Comparison of ENCODE assay signal across 8 cellular contexts in genomic region chr9:5438301-5439162, GRCh38. TPM values are rescaled to one million over a fixed set of nuclear protein-coding genes. Genes with fewer than 3 reads are reported as not detected.
DNase-seq lines count a peak whose midpoint lies in the region; ATAC-seq, FAIRE-seq and TF ChIP-seq lines count a peak whose summit lies in the region.

No MANE protein-coding gene starts in this region.

- H2AFZ ChIP-seq in DND-41 (ENCODE audit: low read depth, low read length) = peak overlapping the region; percentile 91

- TF ChIP-seq CTCF in DND-41 (IDR thresholded peaks at IDR 0.05; ENCODE audit: borderline replicate concordance, extremely low read depth, low read length, poor library complexity, severe bottlenecking) (no peak), D721Med (IDR thresholded peaks at IDR 0.05; ENCODE audit: insufficient read depth, missing control alignments) (no peak)

- H3K4me1 Mint-ChIP-seq in IgD-negative memory B cell = peaks cover 18 to 30% (median 28%) of the 10 kb centered on the region in 3 donors
- peaks cover 71% of the 10 kb centered on the region for H3K4me1 Mint-ChIP-seq in activated T-helper 1 cell treated with anti-CD3 and anti-CD28 coated beads, Interleukin-12 subunit alpha, Interleukin-12 subunit beta, Interleukin-2, Interleukin-4 antibody, amounts not matched to agents 30 ng/mL and 10 ng/mL and 1 ng/mL, durations not matched to agents 14 hours and 24 hours and 36 hours (ENCODE audit: low read depth)

- no peaks in the 10 kb centered on the region for H4K20me1 ChIP-seq in DND-41 (ENCODE audit: insufficient read depth, low read length)

- no peak for DNase-seq in DND-41
- DNase-seq in activated T-helper 1 cell treated with anti-CD3 and anti-CD28 coated beads, Interleukin-12 subunit alpha, Interleukin-12 subunit beta, Interleukin-2, Interleukin-4 antibody, amounts not matched to agents 30 ng/mL and 10 ng/mL and 1 ng/mL, durations not matched to agents 14 hours and 24 hours and 36 hours (ENCODE audit: low spot score) = peak; percentile 63
- peak; percentile 89 for DNase-seq in glomerular visceral epithelial cell (ENCODE audit: extremely low spot score)
- no peak for DNase-seq in D721Med (ENCODE audit: insufficient read length, low spot score)
- DNase-seq in NCI-H2196 (lab: John Stamatoyannopoulos, UW; ENCODE audit: unreplicated experiment) = no peak

- H3K27me3 ChIP-seq in DND-41 (ENCODE audit: insufficient read depth, low read length, poor library complexity) = no peaks in the 10 kb centered on the region
- no peaks in the 10 kb centered on the region for H3K27me3 ChIP-seq in skeletal muscle tissue (ENCODE audit: control insufficient read depth in 3 of 3, insufficient read depth in 3 of 3, low read length in 3 of 3)

- H3K36me3 Mint-ChIP-seq in IgD-negative memory B cell = peaks cover 2% of the 10 kb centered on the region
- H3K36me3 Mint-ChIP-seq in activated T-helper 1 cell treated with anti-CD3 and anti-CD28 coated beads, Interleukin-12 subunit alpha, Interleukin-12 subunit beta, Interleukin-2, Interleukin-4 antibody, amounts not matched to agents 30 ng/mL and 10 ng/mL and 1 ng/mL, durations not matched to agents 14 hours and 24 hours and 36 hours (ENCODE audit: low read depth) = peaks cover 32% of the 10 kb centered on the region

- peak overlapping the region; percentile 60 to 71 for H3K4me3 ChIP-seq in DND-41 (ENCODE audit: low read depth in 1 of 2, low read length in 2 of 2)
- H3K4me3 ChIP-seq in skeletal muscle tissue (ENCODE audit: low read length in 3 of 3) = peak overlapping the region; percentile 79 to 93 (median 88)

- H3K4me1 ChIP-seq in DND-41 (ENCODE audit: insufficient read depth, low read length) (peaks cover 26% of the 10 kb centered on the region), skeletal muscle tissue (ENCODE audit: control insufficient read depth in 3 of 3, insufficient read depth in 3 of 3, low read length in 3 of 3) (peaks cover 18 to 33% (median 26%) of the 10 kb centered on the region in 3 donors)

- H3K9me3 ChIP-seq in DND-41 (ENCODE audit: insufficient read depth, low read length, severe bottlenecking) = peaks cover 5% of the 10 kb centered on the region
- no peaks in the 10 kb centered on the region for H3K9me3 ChIP-seq in skeletal muscle tissue (ENCODE audit: control insufficient read depth in 3 of 3, low read length in 3 of 3)

- peak overlapping the region; percentile 91 for H3K4me2 ChIP-seq in DND-41 (ENCODE audit: insufficient read depth, low read length)

- no peaks in the 10 kb centered on the region for H3K27me3 Mint-ChIP-seq in IgD-negative memory B cell
- no peaks in the 10 kb centered on the region for H3K27me3 Mint-ChIP-seq in activated T-helper 1 cell treated with anti-CD3 and anti-CD28 coated beads, Interleukin-12 subunit alpha, Interleukin-12 subunit beta, Interleukin-2, Interleukin-4 antibody, amounts not matched to agents 30 ng/mL and 10 ng/mL and 1 ng/mL, durations not matched to agents 14 hours and 24 hours and 36 hours (ENCODE audit: insufficient read depth)

- peak overlapping the region; percentile 93 to 98 (median 96) for H3K4me3 Mint-ChIP-seq in IgD-negative memory B cell
- peak overlapping the region; percentile 93 for H3K4me3 Mint-ChIP-seq in activated T-helper 1 cell treated with anti-CD3 and anti-CD28 coated beads, Interleukin-12 subunit alpha, Interleukin-12 subunit beta, Interleukin-2, Interleukin-4 antibody, amounts not matched to agents 30 ng/mL and 10 ng/mL and 1 ng/mL, durations not matched to agents 14 hours and 24 hours and 36 hours

- no peak for FAIRE-seq in D721Med (lab: Jason Lieb, UNC)

- H3K27ac ChIP-seq in DND-41 (ENCODE audit: low read length) (peak overlapping the region; percentile 66), skeletal muscle tissue (ENCODE audit: low read depth, low read length) (peak overlapping the region; percentile 91)

- no peaks in the 10 kb centered on the region for H3K9me3 Mint-ChIP-seq in IgD-negative memory B cell
- H3K9me3 Mint-ChIP-seq in activated T-helper 1 cell treated with anti-CD3 and anti-CD28 coated beads, Interleukin-12 subunit alpha, Interleukin-12 subunit beta, Interleukin-2, Interleukin-4 antibody, amounts not matched to agents 30 ng/mL and 10 ng/mL and 1 ng/mL, durations not matched to agents 14 hours and 24 hours and 36 hours = peaks cover 6% of the 10 kb centered on the region

- ATAC-seq in DND-41 (ENCODE audit: insufficient read depth, low read depth) = no peak
- peak; percentile 61 for ATAC-seq in GM21515 (IDR thresholded peaks at IDR 0.05; ENCODE audit: unreplicated experiment)

- intact Hi-C loops in activated T-helper 1 cell treated with anti-CD3 and anti-CD28 coated beads, Interleukin-12 subunit alpha, Interleukin-12 subunit beta, Interleukin-2, Interleukin-4 antibody, amounts not matched to agents 30 ng/mL and 10 ng/mL and 1 ng/mL, durations not matched to agents 14 hours and 24 hours and 36 hours (cut with micrococcal nuclease) = loop anchor here (1.0 to 10.0 kb wide), 9 partner anchors 17 to 1134 kb away; partner anchors contain the start of genes CDC37L1 and GLIS3

- H3K9ac ChIP-seq in DND-41 (ENCODE audit: low read depth, low read length) (peak overlapping the region; percentile 77), skeletal muscle tissue (ENCODE audit: low read depth in 1 of 3, low read length in 3 of 3) (peak overlapping the region; percentile 94 to 97 (median 96))

- peaks cover 17% of the 10 kb centered on the region for H3K36me3 ChIP-seq in DND-41 (ENCODE audit: insufficient read depth, low read length)
- peaks cover 4 to 8% (median 8%) of the 10 kb centered on the region in 3 donors for H3K36me3 ChIP-seq in skeletal muscle tissue (ENCODE audit: control insufficient read depth in 3 of 3, insufficient read depth in 3 of 3, low read length in 3 of 3)

- H3K27ac Mint-ChIP-seq in IgD-negative memory B cell = peak overlapping the region; percentile 96 to 100 (median 99)
- H3K27ac Mint-ChIP-seq in activated T-helper 1 cell treated with anti-CD3 and anti-CD28 coated beads, Interleukin-12 subunit alpha, Interleukin-12 subunit beta, Interleukin-2, Interleukin-4 antibody, amounts not matched to agents 30 ng/mL and 10 ng/mL and 1 ng/mL, durations not matched to agents 14 hours and 24 hours and 36 hours = peak overlapping the region; percentile 93

- H3K79me2 ChIP-seq in DND-41 (ENCODE audit: insufficient read depth, low read length) = peaks cover 8% of the 10 kb centered on the region

RNA-seq across cellular contexts. Expression of gene PLGRKT, which starts 0.8 kb away (rescaled TPM):
- polyA plus RNA-seq in IgD-negative memory B cell = 28.7 TPM
- total RNA-seq in activated T-helper 1 cell treated with anti-CD3 and anti-CD28 coated beads, Interleukin-12 subunit alpha, Interleukin-12 subunit beta, Interleukin-2, Interleukin-4 antibody, amounts not matched to agents 30 ng/mL and 10 ng/mL and 1 ng/mL, durations not matched to agents 14 hours and 24 hours and 36 hours = 43.8 and 44.8 TPM in 2 replicates
- total RNA-seq in skeletal muscle tissue = 15.1 TPM

RNA-seq across cellular contexts. Expression of gene CD274, which starts 11.8 kb away (rescaled TPM):
- 0.35 TPM for polyA plus RNA-seq in IgD-negative memory B cell
- total RNA-seq in activated T-helper 1 cell treated with anti-CD3 and anti-CD28 coated beads, Interleukin-12 subunit alpha, Interleukin-12 subunit beta, Interleukin-2, Interleukin-4 antibody, amounts not matched to agents 30 ng/mL and 10 ng/mL and 1 ng/mL, durations not matched to agents 14 hours and 24 hours and 36 hours = 60.4 and 61.7 TPM in 2 replicates
- 0.52 TPM for total RNA-seq in skeletal muscle tissue

Comparison
In these comparisons a context has a peak if more than half of its experiments do, and no peak if none do; other contexts are left out.
1. DNase-seq: peak in activated T-helper 1 cell treated with anti-CD3 and anti-CD28 coated beads, Interleukin-12 subunit alpha, Interleukin-12 subunit beta, Interleukin-2, Interleukin-4 antibody, amounts not matched to agents 30 ng/mL and 10 ng/mL and 1 ng/mL, durations not matched to agents 14 hours and 24 hours and 36 hours (single experiment) and glomerular visceral epithelial cell (single experiment); none in DND-41 (single experiment), D721Med (single experiment) and NCI-H2196 (single experiment).
2. RNA of gene CD274, which starts 11.8 kb away (total RNA-seq): 60.4 to 61.7 TPM in activated T-helper 1 cell treated with anti-CD3 and anti-CD28 coated beads, Interleukin-12 subunit alpha, Interleukin-12 subunit beta, Interleukin-2, Interleukin-4 antibody, amounts not matched to agents 30 ng/mL and 10 ng/mL and 1 ng/mL, durations not matched to agents 14 hours and 24 hours and 36 hours; 0.52 TPM in skeletal muscle tissue (single experiment); every median in the first group is over 10 times any median in the second.